Comparison of ENCODE assay signal across 25 cellular contexts in genomic region chr5:120703923-120704445, GRCh38.
"Had no signal": no experiment of that assay in that cellular context is flagged by ENCODE, and none has a peak within 500 bp of the region (broad histone marks: within the 10 kb centered on the region; RNA-seq: fewer than 3 reads in every experiment).

No MANE protein-coding gene starts in this region.

- H3K27me3 ChIP-seq: esophagus squamous epithelium, right atrium auricular region, testis, transverse colon had no signal

- ATAC-seq: heart right ventricle; naive thymus-derived CD8-positive, alpha-beta T cell; stimulated activated naive B cell treated with anti-CD40 and anti-IgM and Interleukin-4, amounts not matched to agents 10 μg/mL and 1 μg/mL and 100 μg/mL, for 72 hours had no signal

- H3K9me3 ChIP-seq: esophagus squamous epithelium, heart right ventricle, right atrium auricular region, testis, transverse colon had no signal

- H3K4me1 ChIP-seq: esophagus squamous epithelium, heart right ventricle, right atrium auricular region, testis, transverse colon had no signal

- DNase-seq: activated CD4-positive, alpha-beta T cell treated with anti-CD3 and anti-CD28 coated beads for 48 hours; activated CD4-positive, alpha-beta T cell treated with anti-CD3 and anti-CD28 coated beads, Interleukin-2, amount 50 U/mL, for 48 hours; activated CD8-positive, alpha-beta memory T cell treated with anti-CD3 and anti-CD28 coated beads for 24 hours; activated gamma-delta T cell; activated naive CD4-positive, alpha-beta T cell treated with anti-CD3 and anti-CD28 coated beads, Interleukin-2, amount 10 ng/mL, durations not matched to agents 7 days and 5 days; activated naive CD8-positive, alpha-beta T cell treated with anti-CD3 and anti-CD28 coated beads, Interleukin-2, amount 10 ng/mL, durations not matched to agents 7 days and 5 days; amniotic stem cell; caudate nucleus; effector CD4-positive, alpha-beta T cell; esophagus squamous epithelium; foreskin melanocyte; heart right ventricle; mesenchymal stem cell; naive thymus-derived CD8-positive, alpha-beta T cell; occipital lobe; stimulated activated CD4-positive, alpha-beta T cell treated with anti-CD3 and anti-CD28 coated beads, Interleukin-1b, Interleukin-23, amount 100 ng/mL, for 48 hours; stimulated activated CD4-positive, alpha-beta T cell treated with anti-CD3 and anti-CD28 coated beads, Interleukin-4, amount 100 ng/mL, for 4 hours; stimulated activated CD8-positive, alpha-beta memory T cell treated with anti-CD3 and anti-CD28 coated beads, Interleukin-4, amount 100 ng/mL, for 48 hours; stimulated activated naive B cell treated with anti-CD40 and anti-IgM and Interleukin-4, amounts not matched to agents 10 μg/mL and 1 μg/mL and 100 μg/mL, for 72 hours; testis; transverse colon had no signal

- H3K27ac ChIP-seq: epithelial cell of prostate, esophagus squamous epithelium, heart right ventricle, right atrium auricular region, testis, transverse colon had no signal

- FAIRE-seq: endometrium had no signal

- H3K36me3 ChIP-seq: esophagus squamous epithelium, heart right ventricle, right atrium auricular region, transverse colon had no signal

- H3K4me3 ChIP-seq: esophagus squamous epithelium, heart right ventricle, right atrium auricular region, smooth muscle cell, testis, transverse colon had no signal

- H3K4me2 ChIP-seq: smooth muscle cell had no signal
